In the genomic region with DNA sequence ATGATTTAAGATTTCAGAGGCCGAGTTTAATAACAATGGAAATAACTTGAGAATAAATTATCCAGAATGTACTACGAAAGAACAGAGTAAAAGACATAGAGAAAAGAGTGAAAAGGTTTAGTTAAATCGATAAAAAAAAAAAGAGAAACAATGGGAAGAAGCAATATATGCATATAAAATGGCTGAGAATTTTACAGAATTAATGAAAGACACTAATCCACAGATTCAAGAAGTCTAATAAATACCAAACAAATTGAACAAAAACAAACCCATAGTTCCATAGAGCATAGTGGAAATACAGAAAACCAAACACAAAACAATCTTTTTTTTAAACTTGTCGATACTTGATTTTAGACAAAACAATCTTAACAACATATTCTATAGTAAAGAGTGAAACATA, we compare ENCODE assay signal across 10 cellular contexts. TPM values are rescaled to one million over a fixed set of nuclear protein-coding genes. Genes with fewer than 3 reads are reported as not detected.
DNase-seq lines count a peak whose midpoint lies in the region; ATAC-seq and TF ChIP-seq lines count a peak whose summit lies in the region.
"Had no signal": no experiment of that assay in that cellular context is flagged by ENCODE, and none has a peak within 500 bp of the region (broad histone marks: within the 10 kb centered on the region; RNA-seq: fewer than 3 reads in every experiment).

No MANE protein-coding gene starts in this region.

- CTCF ChIA-PET in A673 (lab: Charles Lee) (no interaction called here), activated B cell treated with CpG ODN at 0.5 μM for 24 hours (lab: Charles Lee) (interaction anchor here (0.9 kb wide), 1 partner anchor 13 kb away, joined by 4 read pairs; no protein-coding TSS in a partner anchor)

- no peak for TF ChIP-seq CTCF in A673 (conservative IDR thresholded peaks at IDR 0.05; ENCODE audit: low read depth, low read length)
- TF ChIP-seq CTCF in GM06990 (IDR thresholded peaks at IDR 0.05; ENCODE audit: insufficient read depth, low read length, poor library complexity, severe bottlenecking): no peak
- no peak for TF ChIP-seq CTCF in activated B cell treated with CpG ODN at 0.5 μM for 24 hours (IDR thresholded peaks at IDR 0.05)
- no peak for TF ChIP-seq CTCF in GM13977 (IDR thresholded peaks at IDR 0.05; ENCODE audit: extremely low read depth, insufficient read depth, missing control alignments)

- no peaks in the 10 kb centered on the region for H3K27me3 Mint-ChIP-seq in activated B cell treated with CpG ODN at 0.5 μM for 24 hours

- in situ Hi-C loops in GM13977 (cut with MboI; ENCODE audit: low pct_unique_long_range_greater_than_20kb, low sequenced_read_pairs, unreplicated experiment): no loop called here

- H3K4me1 ChIP-seq in A673 (ENCODE audit: insufficient read depth, low read length, poor library complexity, severe bottlenecking) (peaks cover 9% of the 10 kb centered on the region), iPS-18a (ENCODE audit: control insufficient read depth, low read depth, low read length) (peaks cover 14% of the 10 kb centered on the region)

- H3K36me3 ChIP-seq in A673 (ENCODE audit: insufficient read depth, low read length, poor library complexity, severe bottlenecking) (no peaks in the 10 kb centered on the region), GM06990 (ENCODE audit: control insufficient read depth, insufficient read depth, low read length) (no peaks in the 10 kb centered on the region), iPS-18a (ENCODE audit: control insufficient read depth, low read depth, low read length) (no peaks in the 10 kb centered on the region)
- H3K36me3 ChIP-seq: tibial nerve had no signal

- H3K27me3 ChIP-seq in A673 (replicated peaks; ENCODE audit: insufficient read depth, low read depth, low read length, poor library complexity) (no peaks in the 10 kb centered on the region), GM06990 (replicated peaks; ENCODE audit: control insufficient read depth, insufficient read depth, low read length) (no peaks in the 10 kb centered on the region), iPS-18a (ENCODE audit: control insufficient read depth, insufficient read depth, low read length) (no peaks in the 10 kb centered on the region)
- H3K27me3 ChIP-seq: tibial nerve had no signal

- peaks cover 16% of the 10 kb centered on the region for H3K36me3 Mint-ChIP-seq in activated B cell treated with CpG ODN at 0.5 μM for 24 hours (ENCODE audit: low read depth)

- peak overlapping the region; percentile 92 for H3K4me3 Mint-ChIP-seq in activated B cell treated with CpG ODN at 0.5 μM for 24 hours

- no peak for DNase-seq in A673 (ENCODE audit: low spot score)
- no peak for DNase-seq in GM06990 (ENCODE audit: extremely low read depth, insufficient read length)
- no peak for DNase-seq in activated B cell treated with CpG ODN at 0.5 μM for 24 hours
- no peak for DNase-seq in Ammon's horn (ENCODE audit: low spot score)
- no peak for DNase-seq in GM13977 (ENCODE audit: low spot score)
- no peak for DNase-seq in SW 1271 (lab: John Stamatoyannopoulos, UW)
- no peak for DNase-seq in HUDEP-2 (lab: John Stamatoyannopoulos, UW; ENCODE audit: unreplicated experiment in 76 of 76)
- DNase-seq: left ventricle myocardium superior had no signal

- peak overlapping the region; percentile 93 for H3K4me3 ChIP-seq in A673 (ENCODE audit: low read depth, low read length, poor library complexity, severe bottlenecking)
- peak overlapping the region; percentile 96 for H3K4me3 ChIP-seq in GM06990 (replicated peaks; ENCODE audit: low read depth, low read length)
- peak overlapping the region; percentile 75 for H3K4me3 ChIP-seq in iPS-18a (ENCODE audit: low read length)

- no peak overlapping the region for H3K27ac Mint-ChIP-seq in activated B cell treated with CpG ODN at 0.5 μM for 24 hours

- no peaks in the 10 kb centered on the region for H3K9me3 ChIP-seq in A673 (ENCODE audit: low read depth, low read length, poor library complexity, severe bottlenecking)
- no peaks in the 10 kb centered on the region for H3K9me3 ChIP-seq in iPS-18a (ENCODE audit: control insufficient read depth, low read depth, low read length)
- H3K9me3 ChIP-seq: tibial nerve had no signal

- H3K27ac ChIP-seq in A673 (ENCODE audit: low read depth, low read length, poor library complexity, severe bottlenecking) (no peak overlapping the region), iPS-18a (ENCODE audit: low read length) (no peak overlapping the region)

- peaks cover 52% of the 10 kb centered on the region for H3K4me1 Mint-ChIP-seq in activated B cell treated with CpG ODN at 0.5 μM for 24 hours

- intact Hi-C loops in A673 (cut with micrococcal nuclease; ENCODE audit: unreplicated experiment): no loop called here
- intact Hi-C loops in activated B cell treated with CpG ODN at 0.5 μM for 24 hours (cut with micrococcal nuclease): no loop called here

- peak overlapping the region; percentile 89 for H3K9ac ChIP-seq in iPS-18a (ENCODE audit: low read length)

- no peak for ATAC-seq in activated B cell treated with CpG ODN at 0.5 μM for 24 hours (ENCODE audit: low read depth)
- ATAC-seq: left ventricle myocardium superior had no signal

- BruUV-seq in A673 (replicated peaks; lab: Mats Ljungman, UMichigan): no TSS peak

- H3K9me3 Mint-ChIP-seq in activated B cell treated with CpG ODN at 0.5 μM for 24 hours: no peaks in the 10 kb centered on the region

- POLR2A ChIA-PET in A673 (lab: Charles Lee; ENCODE audit: low non-redundant PET) (interaction anchor here (0.7 kb wide), 1 partner anchor 22 kb away, joined by 4 read pairs; no protein-coding TSS in a partner anchor), activated B cell treated with CpG ODN at 0.5 μM for 24 hours (lab: Charles Lee) (no interaction called here)

RNA-seq across cellular contexts. Expression of a gene that starts 1.7 kb away (rescaled TPM):
- total RNA-seq in A673 (2021): 128 and 133 TPM in 2 replicates
- 131 and 147 TPM in 2 replicates for total RNA-seq in activated B cell treated with CpG ODN at 0.5 μM for 24 hours

RNA-seq across cellular contexts. Expression of a gene that starts 2.0 kb away (rescaled TPM):
- total RNA-seq in A673 (2021) (45.6 and 47.6 TPM in 2 replicates), activated B cell treated with CpG ODN at 0.5 μM for 24 hours (32.6 and 39.9 TPM in 2 replicates)
